ENCODE assay signal across 11 cellular contexts in the genomic region with DNA sequence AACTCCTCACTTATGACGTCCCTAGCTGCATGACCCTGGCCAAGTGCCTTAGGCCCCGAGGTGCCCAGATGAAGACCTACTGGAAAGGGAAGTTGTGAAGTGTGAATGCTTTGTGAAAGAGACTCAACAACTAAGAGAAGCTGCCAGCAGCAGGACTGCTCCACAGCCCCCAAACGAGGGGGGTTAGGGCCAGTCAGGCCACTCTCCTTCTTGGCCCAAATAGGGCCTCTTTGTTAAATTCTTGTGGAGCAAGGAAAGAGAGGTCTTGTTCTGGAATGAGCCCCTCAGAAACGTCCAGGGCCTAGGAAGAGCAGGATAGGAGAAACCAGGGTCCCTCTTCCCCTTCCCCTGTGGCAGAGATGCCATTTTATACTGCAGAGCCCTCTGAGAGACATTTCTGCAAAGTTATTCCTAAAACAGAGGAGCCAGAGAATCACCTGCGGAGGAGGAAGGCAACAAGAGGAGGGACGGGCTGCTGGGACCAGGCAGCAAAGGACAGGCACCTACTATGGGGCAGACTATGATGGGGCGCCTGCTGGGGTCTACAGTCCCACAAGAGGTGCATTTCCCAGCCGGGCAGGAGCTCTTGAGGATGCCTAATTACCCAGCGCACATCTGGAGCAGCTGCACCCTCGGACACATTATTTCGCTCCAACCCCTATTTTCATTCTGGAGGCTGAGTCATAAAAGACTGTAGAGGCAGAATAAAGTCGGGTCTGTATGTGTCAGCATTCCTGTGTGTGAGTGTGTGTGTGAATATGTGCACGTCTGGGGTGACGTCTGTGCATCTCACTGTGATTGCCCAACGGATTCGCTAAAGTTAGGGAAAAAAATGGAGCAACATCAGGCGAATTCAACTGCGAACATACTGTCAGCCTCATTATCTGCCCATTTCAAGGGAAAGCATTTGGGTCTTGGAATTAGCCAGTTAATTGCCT. TPM values are rescaled to one million over a fixed set of nuclear protein-coding genes. Genes with fewer than 3 reads are reported as not detected.
DNase-seq lines count a peak whose midpoint lies in the region; ATAC-seq lines count a peak whose summit lies in the region.
"Had no signal": no experiment of that assay in that cellular context is flagged by ENCODE, and none has a peak within 500 bp of the region (broad histone marks: within the 10 kb centered on the region; RNA-seq: fewer than 3 reads in every experiment).

No MANE protein-coding gene starts in this region.

- no peak overlapping the region for H3K27ac ChIP-seq in epithelial cell of prostate
- H3K27ac ChIP-seq: testis had no signal

- no peak overlapping the region for H3K4me3 ChIP-seq in skeletal muscle cell (ENCODE audit: low read depth, low read length)

- ATAC-seq in HG02970 (IDR thresholded peaks at IDR 0.05; ENCODE audit: low FRiP score, unreplicated experiment), result no peak

- DNase-seq in HT1080 (ENCODE audit: low read depth), result peak; percentile 92
- peak; percentile 58 for DNase-seq in epithelial cell of prostate (ENCODE audit: low read depth, low spot score)
- DNase-seq in skeletal muscle cell (ENCODE audit: low read depth), result peak; percentile 49
- no peak for DNase-seq in stimulated activated CD4-positive, alpha-beta T cell treated with anti-CD3 and anti-CD28 coated beads, Interleukin-12 subunit alpha, Interleukin-12 subunit beta, amount 100 ng/mL, for 4 hours
- DNase-seq in stimulated activated CD4-positive, alpha-beta T cell treated with anti-CD3 and anti-CD28 coated beads, Interleukin-15, amount 100 ng/mL, for 24 hours, result no peak
- DNase-seq: DMS79, hippocampal formation, naive B cell, testis had no signal

RNA-seq across cellular contexts. Expression of a gene that starts 11.4 kb away (rescaled TPM):
- total RNA-seq in HT1080 (2014; rRNA removed; shearing (Covaris generic)), result 25.1 and 31.4 TPM in 2 replicates
- 70.5 and 79.1 TPM in 2 replicates for polyA plus RNA-seq in HT1080 (2015; cell fraction: cytosol; rRNA removed)
- 63.8 and 72.9 TPM in 2 replicates for polyA plus RNA-seq in HT1080 (2015; cell fraction: nucleus; rRNA removed)

RNA-seq across cellular contexts. Expression of a gene that starts 22.5 kb away (rescaled TPM):
- 10.8 and 11.2 TPM in 2 replicates for total RNA-seq in HT1080 (2014; rRNA removed; shearing (Covaris generic))
- polyA plus RNA-seq in HT1080 (2015; cell fraction: cytosol; rRNA removed), result 10.9 and 11.3 TPM in 2 replicates
- polyA plus RNA-seq in HT1080 (2015; cell fraction: nucleus; rRNA removed), result 11.4 and 17.7 TPM in 2 replicates
- total RNA-seq: cerebellum had no signal

RNA-seq across cellular contexts. Expression of a gene that starts 26.8 kb away (rescaled TPM):
- 12.3 and 17.8 TPM in 2 replicates for total RNA-seq in HT1080 (2014; rRNA removed; shearing (Covaris generic))
- 17.1 and 18.8 TPM in 2 replicates for polyA plus RNA-seq in HT1080 (2015; cell fraction: cytosol; rRNA removed)
- polyA plus RNA-seq in HT1080 (2015; cell fraction: nucleus; rRNA removed), result 10.0 and 10.2 TPM in 2 replicates
- total RNA-seq: cerebellum had no signal

RNA-seq across cellular contexts. Expression of a gene that starts 32.8 kb away (rescaled TPM):
- 19.2 and 23.4 TPM in 2 replicates for total RNA-seq in HT1080 (2014; rRNA removed; shearing (Covaris generic))
- polyA plus RNA-seq in HT1080 (2015; cell fraction: cytosol; rRNA removed), result 17.2 and 18.9 TPM in 2 replicates
- polyA plus RNA-seq in HT1080 (2015; cell fraction: nucleus; rRNA removed), result 70.8 and 81.1 TPM in 2 replicates
- total RNA-seq: cerebellum had no signal

RNA-seq across cellular contexts. Expression of a gene that starts 44.0 kb away (rescaled TPM):
- 0.47 and 0.51 TPM in 2 replicates for total RNA-seq in HT1080 (2014; rRNA removed; shearing (Covaris generic))
- polyA plus RNA-seq in HT1080 (2015; cell fraction: cytosol; rRNA removed), result 3.2 and 3.6 TPM in 2 replicates
- 23.0 and 23.5 TPM in 2 replicates for polyA plus RNA-seq in HT1080 (2015; cell fraction: nucleus; rRNA removed)
- total RNA-seq: cerebellum had no signal

Comparison
In these comparisons a context has a peak if more than half of its experiments do, and no peak if none do; other contexts are left out.
1. DNase-seq: peak in HT1080 (single experiment), epithelial cell of prostate (single experiment) and skeletal muscle cell (single experiment); none in stimulated activated CD4-positive, alpha-beta T cell treated with anti-CD3 and anti-CD28 coated beads, Interleukin-12 subunit alpha, Interleukin-12 subunit beta, amount 100 ng/mL, for 4 hours (single experiment) and stimulated activated CD4-positive, alpha-beta T cell treated with anti-CD3 and anti-CD28 coated beads, Interleukin-15, amount 100 ng/mL, for 24 hours (single experiment).